ENCODE assay signal across 1 cellular context in genomic region chr5:146340260-146341081, GRCh38.
TF ChIP-seq lines count a peak whose summit lies in the region.

No MANE protein-coding gene starts in this region.

TF ChIP-seq in K562, 482 proteins besides CTCF, POLR2A, EP300 and RAD21 (continued from another document):
- no peak for TF ChIP-seq HOXB6 (CRISPR knock-in tag; IDR thresholded peaks at IDR 0.05; ENCODE audit: borderline replicate concordance)
- TF ChIP-seq E2F6 (IDR thresholded peaks at IDR 0.05; ENCODE audit: borderline replicate concordance in 1 of 2, extremely low read depth in 1 of 2, insufficient read depth in 1 of 2, insufficient read length in 1 of 2, low read depth in 1 of 2, low read length in 1 of 2, poor library complexity in 1 of 2, severe bottlenecking in 1 of 2): peak in 1 of 2 experiments; percentile 33
- TF ChIP-seq FIP1L1 (IDR thresholded peaks at IDR 0.05; ENCODE audit: low read depth, low read length, poor library complexity, severe bottlenecking): no peak
- no peak for TF ChIP-seq ZSCAN32 (CRISPR knock-in tag; IDR thresholded peaks at IDR 0.05)
- no peak for TF ChIP-seq NFXL1 (CRISPR knock-in tag; IDR thresholded peaks at IDR 0.05)
- no peak for TF ChIP-seq ZNF445 (CRISPR knock-in tag; IDR thresholded peaks at IDR 0.05; ENCODE audit: low read depth)
- peak; percentile 30; the same call in 1 of the 2 replicates for TF ChIP-seq TFAP4 (CRISPR knock-in tag; IDR thresholded peaks at IDR 0.05; ENCODE audit: borderline replicate concordance)
- TF ChIP-seq DMBX1 (CRISPR knock-in tag; IDR thresholded peaks at IDR 0.05; ENCODE audit: borderline replicate concordance): peak; percentile 67; the same call in 1 of the 2 replicates
- no peak for TF ChIP-seq COPS2 (conservative IDR thresholded peaks at IDR 0.05)
- TF ChIP-seq ATF1 (CRISPR knock-in tag; IDR thresholded peaks at IDR 0.05): 0 out of 2 replicates have a peak, but pooled peaks have one; percentile 25
- TF ChIP-seq ATF1 (tag; IDR thresholded peaks at IDR 0.05): no peak
- TF ChIP-seq HCFC1 (IDR thresholded peaks at IDR 0.05; ENCODE audit: low read depth, low read length): no peak
- TF ChIP-seq MIER1 (IDR thresholded peaks at IDR 0.05; ENCODE audit: low read depth): peak; percentile 97
- no peak for TF ChIP-seq ZNF449 (CRISPR knock-in tag; IDR thresholded peaks at IDR 0.05)
- no peak for TF ChIP-seq HBP1 (CRISPR knock-in tag; IDR thresholded peaks at IDR 0.05)
- no peak for TF ChIP-seq SIX5 (IDR thresholded peaks at IDR 0.05; ENCODE audit: borderline replicate concordance in 1 of 2, insufficient read depth in 1 of 2, low read depth in 1 of 2, low read length in 2 of 2)
- TF ChIP-seq, protein P1, sequence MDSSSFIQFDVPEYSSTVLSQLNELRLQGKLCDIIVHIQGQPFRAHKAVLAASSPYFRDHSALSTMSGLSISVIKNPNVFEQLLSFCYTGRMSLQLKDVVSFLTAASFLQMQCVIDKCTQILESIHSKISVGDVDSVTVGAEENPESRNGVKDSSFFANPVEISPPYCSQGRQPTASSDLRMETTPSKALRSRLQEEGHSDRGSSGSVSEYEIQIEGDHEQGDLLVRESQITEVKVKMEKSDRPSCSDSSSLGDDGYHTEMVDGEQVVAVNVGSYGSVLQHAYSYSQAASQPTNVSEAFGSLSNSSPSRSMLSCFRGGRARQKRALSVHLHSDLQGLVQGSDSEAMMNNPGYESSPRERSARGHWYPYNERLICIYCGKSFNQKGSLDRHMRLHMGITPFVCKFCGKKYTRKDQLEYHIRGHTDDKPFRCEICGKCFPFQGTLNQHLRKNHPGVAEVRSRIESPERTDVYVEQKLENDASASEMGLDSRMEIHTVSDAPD (CRISPR knock-in tag; IDR thresholded peaks at IDR 0.05): no peak
- TF ChIP-seq, protein P2, sequence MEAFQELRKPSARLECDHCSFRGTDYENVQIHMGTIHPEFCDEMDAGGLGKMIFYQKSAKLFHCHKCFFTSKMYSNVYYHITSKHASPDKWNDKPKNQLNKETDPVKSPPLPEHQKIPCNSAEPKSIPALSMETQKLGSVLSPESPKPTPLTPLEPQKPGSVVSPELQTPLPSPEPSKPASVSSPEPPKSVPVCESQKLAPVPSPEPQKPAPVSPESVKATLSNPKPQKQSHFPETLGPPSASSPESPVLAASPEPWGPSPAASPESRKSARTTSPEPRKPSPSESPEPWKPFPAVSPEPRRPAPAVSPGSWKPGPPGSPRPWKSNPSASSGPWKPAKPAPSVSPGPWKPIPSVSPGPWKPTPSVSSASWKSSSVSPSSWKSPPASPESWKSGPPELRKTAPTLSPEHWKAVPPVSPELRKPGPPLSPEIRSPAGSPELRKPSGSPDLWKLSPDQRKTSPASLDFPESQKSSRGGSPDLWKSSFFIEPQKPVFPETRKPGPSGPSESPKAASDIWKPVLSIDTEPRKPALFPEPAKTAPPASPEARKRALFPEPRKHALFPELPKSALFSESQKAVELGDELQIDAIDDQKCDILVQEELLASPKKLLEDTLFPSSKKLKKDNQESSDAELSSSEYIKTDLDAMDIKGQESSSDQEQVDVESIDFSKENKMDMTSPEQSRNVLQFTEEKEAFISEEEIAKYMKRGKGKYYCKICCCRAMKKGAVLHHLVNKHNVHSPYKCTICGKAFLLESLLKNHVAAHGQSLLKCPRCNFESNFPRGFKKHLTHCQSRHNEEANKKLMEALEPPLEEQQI (IDR thresholded peaks at IDR 0.05): peak; percentile 49
- TF ChIP-seq HMGN3 (IDR thresholded peaks at IDR 0.05; ENCODE audit: borderline replicate concordance, extremely low read depth, insufficient read length, low read depth, low read length): no peak
- TF ChIP-seq HIVEP1 (CRISPR knock-in tag; IDR thresholded peaks at IDR 0.05): no peak
- TF ChIP-seq ZNF431 (CRISPR knock-in tag; IDR thresholded peaks at IDR 0.05): no peak
- TF ChIP-seq ZBTB8A (IDR thresholded peaks at IDR 0.05; ENCODE audit: partially characterized antibody): no peak
- TF ChIP-seq RHOXF2B (CRISPR knock-in tag; conservative IDR thresholded peaks at IDR 0.05): no peak
- TF ChIP-seq KAT7 (CRISPR knock-in tag; IDR thresholded peaks at IDR 0.05; ENCODE audit: borderline replicate concordance): no peak
- TF ChIP-seq HDAC8 (tag; IDR thresholded peaks at IDR 0.05): no peak
- no peak for TF ChIP-seq ZNF398 (CRISPR knock-in tag; IDR thresholded peaks at IDR 0.05)
- TF ChIP-seq EGR1 (conservative IDR thresholded peaks at IDR 0.05): no peak
- TF ChIP-seq PPARD (CRISPR knock-in tag; IDR thresholded peaks at IDR 0.05): no peak
- peak; percentile 98 for TF ChIP-seq EHMT2 (IDR thresholded peaks at IDR 0.05)
- no peak for TF ChIP-seq ZNF143 (CRISPR knock-in tag; IDR thresholded peaks at IDR 0.05)
- TF ChIP-seq, protein P3, sequence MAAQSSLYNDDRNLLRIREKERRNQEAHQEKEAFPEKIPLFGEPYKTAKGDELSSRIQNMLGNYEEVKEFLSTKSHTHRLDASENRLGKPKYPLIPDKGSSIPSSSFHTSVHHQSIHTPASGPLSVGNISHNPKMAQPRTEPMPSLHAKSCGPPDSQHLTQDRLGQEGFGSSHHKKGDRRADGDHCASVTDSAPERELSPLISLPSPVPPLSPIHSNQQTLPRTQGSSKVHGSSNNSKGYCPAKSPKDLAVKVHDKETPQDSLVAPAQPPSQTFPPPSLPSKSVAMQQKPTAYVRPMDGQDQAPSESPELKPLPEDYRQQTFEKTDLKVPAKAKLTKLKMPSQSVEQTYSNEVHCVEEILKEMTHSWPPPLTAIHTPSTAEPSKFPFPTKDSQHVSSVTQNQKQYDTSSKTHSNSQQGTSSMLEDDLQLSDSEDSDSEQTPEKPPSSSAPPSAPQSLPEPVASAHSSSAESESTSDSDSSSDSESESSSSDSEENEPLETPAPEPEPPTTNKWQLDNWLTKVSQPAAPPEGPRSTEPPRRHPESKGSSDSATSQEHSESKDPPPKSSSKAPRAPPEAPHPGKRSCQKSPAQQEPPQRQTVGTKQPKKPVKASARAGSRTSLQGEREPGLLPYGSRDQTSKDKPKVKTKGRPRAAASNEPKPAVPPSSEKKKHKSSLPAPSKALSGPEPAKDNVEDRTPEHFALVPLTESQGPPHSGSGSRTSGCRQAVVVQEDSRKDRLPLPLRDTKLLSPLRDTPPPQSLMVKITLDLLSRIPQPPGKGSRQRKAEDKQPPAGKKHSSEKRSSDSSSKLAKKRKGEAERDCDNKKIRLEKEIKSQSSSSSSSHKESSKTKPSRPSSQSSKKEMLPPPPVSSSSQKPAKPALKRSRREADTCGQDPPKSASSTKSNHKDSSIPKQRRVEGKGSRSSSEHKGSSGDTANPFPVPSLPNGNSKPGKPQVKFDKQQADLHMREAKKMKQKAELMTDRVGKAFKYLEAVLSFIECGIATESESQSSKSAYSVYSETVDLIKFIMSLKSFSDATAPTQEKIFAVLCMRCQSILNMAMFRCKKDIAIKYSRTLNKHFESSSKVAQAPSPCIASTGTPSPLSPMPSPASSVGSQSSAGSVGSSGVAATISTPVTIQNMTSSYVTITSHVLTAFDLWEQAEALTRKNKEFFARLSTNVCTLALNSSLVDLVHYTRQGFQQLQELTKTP (IDR thresholded peaks at IDR 0.05; ENCODE audit: low read depth in 1 of 2, partially characterized antibody in 2 of 2): peak in 1 of 2 experiments; percentile 63
- TF ChIP-seq POLR2AphosphoS2 (IDR thresholded peaks at IDR 0.05; ENCODE audit: low read length): no peak
- no peak for TF ChIP-seq MYNN (IDR thresholded peaks at IDR 0.05)
- TF ChIP-seq MYNN (CRISPR knock-in tag; IDR thresholded peaks at IDR 0.05): no peak
- 0 out of 2 replicates have a peak, but pooled peaks have one; percentile 41 for TF ChIP-seq LCOR (CRISPR knock-in tag; IDR thresholded peaks at IDR 0.05)
- TF ChIP-seq FOXP1 (CRISPR knock-in tag; IDR thresholded peaks at IDR 0.05): 0 out of 2 replicates have a peak, but pooled peaks have one; percentile 17
- TF ChIP-seq ZNF3 (CRISPR knock-in tag; IDR thresholded peaks at IDR 0.05): no peak
- TF ChIP-seq NCOA1 (IDR thresholded peaks at IDR 0.05; ENCODE audit: low read depth): peak; percentile 42; the same call in 1 of the 2 replicates
